8 cellular contexts compared by ENCODE assay signal in genomic region chr13:41132512-41133152, GRCh38.
DNase-seq lines count a peak whose midpoint lies in the region; ATAC-seq and TF ChIP-seq lines count a peak whose summit lies in the region.

A gene with protein sequence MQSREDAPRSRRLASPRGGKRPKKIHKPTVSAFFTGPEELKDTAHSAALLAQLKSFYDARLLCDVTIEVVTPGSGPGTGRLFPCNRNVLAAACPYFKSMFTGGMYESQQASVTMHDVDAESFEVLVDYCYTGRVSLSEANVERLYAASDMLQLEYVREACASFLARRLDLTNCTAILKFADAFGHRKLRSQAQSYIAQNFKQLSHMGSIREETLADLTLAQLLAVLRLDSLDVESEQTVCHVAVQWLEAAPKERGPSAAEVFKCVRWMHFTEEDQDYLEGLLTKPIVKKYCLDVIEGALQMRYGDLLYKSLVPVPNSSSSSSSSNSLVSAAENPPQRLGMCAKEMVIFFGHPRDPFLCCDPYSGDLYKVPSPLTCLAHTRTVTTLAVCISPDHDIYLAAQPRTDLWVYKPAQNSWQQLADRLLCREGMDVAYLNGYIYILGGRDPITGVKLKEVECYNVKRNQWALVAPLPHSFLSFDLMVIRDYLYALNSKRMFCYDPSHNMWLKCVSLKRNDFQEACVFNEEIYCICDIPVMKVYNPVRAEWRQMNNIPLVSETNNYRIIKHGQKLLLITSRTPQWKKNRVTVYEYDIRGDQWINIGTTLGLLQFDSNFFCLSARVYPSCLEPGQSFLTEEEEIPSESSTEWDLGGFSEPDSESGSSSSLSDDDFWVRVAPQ (minus strand): TSS chr13:41132802. CDS start chr13:41132511, 291 bp downstream.

- H3K4me3 Mint-ChIP-seq in activated naive CD4-positive, alpha-beta T cell treated with anti-CD3 and anti-CD28 coated beads, Interleukin-2, amount 50 U/mL, for 24 hours: peak within 1 kb of the TSS; percentile 98

- peak within 1 kb of the TSS; percentile 91 for H3K27ac Mint-ChIP-seq in activated naive CD4-positive, alpha-beta T cell treated with anti-CD3 and anti-CD28 coated beads, Interleukin-2, amount 50 U/mL, for 24 hours

- TF ChIP-seq CTCF in neutrophil (IDR thresholded peaks at IDR 0.05): no peak

- H3K4me3 ChIP-seq in GM08714 (ENCODE audit: low read length) (peak within 1 kb of the TSS; percentile 76), SK-N-MC (peak within 1 kb of the TSS; percentile 88), neutrophil (ENCODE audit: low read depth in 1 of 2, low read length in 1 of 2) (peak within 1 kb of the TSS; percentile 76 to 95)

- peaks cover 7% of the 10 kb centered on the region; the same call in 1 of the 2 replicates for H3K36me3 ChIP-seq in SK-N-MC (ENCODE audit: insufficient read depth, low read length)
- no peaks in the 10 kb centered on the region for H3K36me3 ChIP-seq in neutrophil

- peak; percentile 97 for ATAC-seq in HG02588 (IDR thresholded peaks at IDR 0.05; ENCODE audit: unreplicated experiment)

- H3K27ac ChIP-seq in SK-N-MC (peak within 1 kb of the TSS; percentile 81), neutrophil (peak within 1 kb of the TSS; percentile 81), substantia nigra (ENCODE audit: low read depth, low read length, poor library complexity, severe bottlenecking) (peak within 1 kb of the TSS; percentile 81)

- H3K4me1 Mint-ChIP-seq in activated naive CD4-positive, alpha-beta T cell treated with anti-CD3 and anti-CD28 coated beads, Interleukin-2, amount 50 U/mL, for 24 hours: peaks cover 59% of the 10 kb centered on the region

- no peaks in the 10 kb centered on the region for H3K9me3 ChIP-seq in SK-N-MC (ENCODE audit: low read depth, low read length)
- no peaks in the 10 kb centered on the region for H3K9me3 ChIP-seq in neutrophil

- peak within 1 kb of the TSS; percentile 96 for H3K9ac ChIP-seq in SK-N-MC (ENCODE audit: insufficient read length)

- H3K27me3 Mint-ChIP-seq in activated naive CD4-positive, alpha-beta T cell treated with anti-CD3 and anti-CD28 coated beads, Interleukin-2, amount 50 U/mL, for 24 hours: no peaks in the 10 kb centered on the region

- H3K4me1 ChIP-seq in neutrophil (ENCODE audit: control insufficient read depth in 1 of 2, insufficient read depth in 1 of 2, low read depth in 1 of 2, low read length in 1 of 2): peaks cover 58 to 61% of the 10 kb centered on the region in 2 experiments

- H3K27me3 ChIP-seq in neutrophil: no peaks in the 10 kb centered on the region

- no peaks in the 10 kb centered on the region for H3K9me3 Mint-ChIP-seq in activated naive CD4-positive, alpha-beta T cell treated with anti-CD3 and anti-CD28 coated beads, Interleukin-2, amount 50 U/mL, for 24 hours

- DNase-seq in NCI-H1048 (lab: John Stamatoyannopoulos, UW) (peak; percentile 77), SK-N-MC (ENCODE audit: low read depth, low spot score) (peak; percentile 94), germinal center (ENCODE audit: low spot score) (peak; percentile 88), substantia nigra (lab: John Stamatoyannopoulos, UW) (peak; percentile 75 to 97 (median 95))

- H3K36me3 Mint-ChIP-seq in activated naive CD4-positive, alpha-beta T cell treated with anti-CD3 and anti-CD28 coated beads, Interleukin-2, amount 50 U/mL, for 24 hours: peaks cover 12% of the 10 kb centered on the region

Comparison
In these comparisons a context has a peak if more than half of its experiments do, and no peak if none do; other contexts are left out.
1. Peak in every context shown above with its lines: DNase-seq, ATAC-seq, H3K4me3 ChIP-seq and H3K27ac ChIP-seq.